In genomic region chr1:41743361-41743760, GRCh38 we compare ENCODE assay signal across 18 cellular contexts.
DNase-seq lines count a peak whose midpoint lies in the region; ATAC-seq, FAIRE-seq and TF ChIP-seq lines count a peak whose summit lies in the region.
"Had no signal": no experiment of that assay in that cellular context is flagged by ENCODE, and none has a peak within 500 bp of the region (broad histone marks: within the 10 kb centered on the region; RNA-seq: fewer than 3 reads in every experiment).

No MANE protein-coding gene starts in this region.

- peak overlapping the region; percentile 8 to 38 for H3K27ac Mint-ChIP-seq in stimulated activated naive CD8-positive, alpha-beta T cell treated with anti-CD3 and anti-CD28 coated beads, Interleukin-15, amount 100 ng/mL, for 72 hours
- H3K27ac Mint-ChIP-seq: nephron progenitor cell had no signal

- peak overlapping the region in 1 of 2 donors; percentile 38 for H3K4me3 Mint-ChIP-seq in stimulated activated naive CD8-positive, alpha-beta T cell treated with anti-CD3 and anti-CD28 coated beads, Interleukin-15, amount 100 ng/mL, for 72 hours
- H3K4me3 Mint-ChIP-seq: nephron progenitor cell; stimulated activated memory B cell treated with anti-CD40 and anti-IgM and Interleukin-4, amounts not matched to agents 10 μg/mL and 1 μg/mL and 100 μg/mL, for 72 hours had no signal

- peak; percentile 29 for DNase-seq in stimulated activated CD4-positive, alpha-beta T cell treated with anti-CD3 and anti-CD28 coated beads, Interleukin-15, amount 100 ng/mL, for 24 hours
- DNase-seq in stimulated activated CD4-positive, alpha-beta T cell treated with anti-CD3 and anti-CD28 coated beads, Interleukin-4, amount 100 ng/mL, for 1 hour = no peak
- DNase-seq in RCC 7860 (ENCODE audit: low spot score) (peak; percentile 76), epithelial cell of esophagus (ENCODE audit: low read depth) (peak; percentile 18), UCSD-AML1 (lab: John Stamatoyannopoulos, UW; ENCODE audit: unreplicated experiment) (no peak)
- DNase-seq in stimulated activated naive CD8-positive, alpha-beta T cell treated with anti-CD3 and anti-CD28 coated beads, Interleukin-15, amount 100 ng/mL, for 72 hours = no peak
- DNase-seq: amniotic stem cell, BE2C, DMS 273 treated with DMSO at 0.1 percent for 48 hours, mammary epithelial cell, NCI-H1417, NCI-H345, nephron progenitor cell had no signal

- no peaks in the 10 kb centered on the region for H3K27me3 Mint-ChIP-seq in stimulated activated naive CD8-positive, alpha-beta T cell treated with anti-CD3 and anti-CD28 coated beads, Interleukin-15, amount 100 ng/mL, for 72 hours
- H3K27me3 Mint-ChIP-seq: stimulated activated memory B cell treated with anti-CD40 and anti-IgM and Interleukin-4, amounts not matched to agents 10 μg/mL and 1 μg/mL and 100 μg/mL, for 72 hours had no signal

- FAIRE-seq in RCC 7860 (lab: Jason Lieb, UNC) = no peak
- FAIRE-seq: TTC549 had no signal

- TF ChIP-seq CTCF in epithelial cell of esophagus (IDR thresholded peaks at IDR 0.05; ENCODE audit: insufficient read depth, low read depth, low read length, missing control alignments) = no peak

- peaks cover 86% of the 10 kb centered on the region for H3K4me1 Mint-ChIP-seq in stimulated activated naive CD8-positive, alpha-beta T cell treated with anti-CD3 and anti-CD28 coated beads, Interleukin-15, amount 100 ng/mL, for 72 hours

- no peaks in the 10 kb centered on the region for H3K9me3 Mint-ChIP-seq in stimulated activated naive CD8-positive, alpha-beta T cell treated with anti-CD3 and anti-CD28 coated beads, Interleukin-15, amount 100 ng/mL, for 72 hours
- H3K9me3 Mint-ChIP-seq: nephron progenitor cell; stimulated activated memory B cell treated with anti-CD40 and anti-IgM and Interleukin-4, amounts not matched to agents 10 μg/mL and 1 μg/mL and 100 μg/mL, for 72 hours had no signal

- H3K4me3 ChIP-seq in epithelial cell of esophagus (ENCODE audit: low read length) = no peak overlapping the region
- H3K4me3 ChIP-seq: SK-N-MC had no signal

- no peak for ATAC-seq in stimulated activated naive CD8-positive, alpha-beta T cell treated with anti-CD3 and anti-CD28 coated beads, Interleukin-15, amount 100 ng/mL, for 72 hours
- ATAC-seq in GM19035 (IDR thresholded peaks at IDR 0.05; ENCODE audit: unreplicated experiment) (no peak), HG02798 (IDR thresholded peaks at IDR 0.05; ENCODE audit: poor library complexity, unreplicated experiment) (no peak)
- ATAC-seq: stimulated activated memory B cell treated with anti-CD40 and anti-IgM and Interleukin-4, amounts not matched to agents 10 μg/mL and 1 μg/mL and 100 μg/mL, for 72 hours had no signal

Comparison
In these comparisons a context has a peak if more than half of its experiments do, and no peak if none do; other contexts are left out.
1. DNase-seq: peak in stimulated activated CD4-positive, alpha-beta T cell treated with anti-CD3 and anti-CD28 coated beads, Interleukin-15, amount 100 ng/mL, for 24 hours (single experiment), RCC 7860 (single experiment) and epithelial cell of esophagus (single experiment); none in stimulated activated CD4-positive, alpha-beta T cell treated with anti-CD3 and anti-CD28 coated beads, Interleukin-4, amount 100 ng/mL, for 1 hour (single experiment), stimulated activated naive CD8-positive, alpha-beta T cell treated with anti-CD3 and anti-CD28 coated beads, Interleukin-15, amount 100 ng/mL, for 72 hours (0 of 2) and UCSD-AML1 (single experiment).